1 cellular context compared by ENCODE assay signal in the genomic region with DNA sequence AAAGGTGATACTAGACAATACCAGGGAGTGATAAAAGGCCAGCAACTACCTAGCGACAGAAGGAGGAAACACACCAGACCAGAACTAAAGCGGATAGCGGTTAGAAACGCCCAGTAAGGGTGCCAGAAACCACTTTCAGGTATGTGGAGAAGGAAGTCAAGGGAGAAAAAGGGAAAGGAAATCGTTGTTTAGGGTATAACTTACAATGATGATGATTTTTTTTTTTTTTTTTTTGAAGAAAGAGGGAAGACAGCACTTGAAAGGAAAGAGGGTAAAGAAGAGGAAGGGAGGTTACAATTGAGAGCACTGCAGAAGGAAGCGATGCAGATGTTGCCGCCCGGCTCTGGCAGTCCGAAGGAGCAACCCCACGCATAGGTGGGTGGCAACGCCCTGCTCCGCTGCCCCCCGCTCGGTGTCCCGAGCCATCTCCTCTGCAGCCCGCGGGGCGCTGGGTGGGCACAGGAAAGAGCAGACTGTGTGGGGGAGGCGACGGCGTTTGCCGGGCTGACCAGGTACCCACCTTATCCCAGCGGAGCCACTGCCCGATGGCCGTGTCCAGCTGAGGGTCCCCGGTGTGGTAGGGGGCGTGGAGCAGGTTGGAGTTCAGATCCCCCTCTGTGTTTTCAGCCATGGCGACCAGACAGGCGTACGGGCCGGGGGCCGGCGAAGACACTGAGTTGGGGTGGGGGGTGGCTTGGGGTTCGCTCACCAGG.
TF ChIP-seq lines count a peak whose summit lies in the region.

No MANE protein-coding gene starts in this region.

TF ChIP-seq in neural cell, 6 proteins besides CTCF, POLR2A, EP300 and RAD21 (continued from another document):
- peak; percentile 46 for TF ChIP-seq REST (IDR thresholded peaks at IDR 0.05; ENCODE audit: borderline replicate concordance)
